In the genomic region with DNA sequence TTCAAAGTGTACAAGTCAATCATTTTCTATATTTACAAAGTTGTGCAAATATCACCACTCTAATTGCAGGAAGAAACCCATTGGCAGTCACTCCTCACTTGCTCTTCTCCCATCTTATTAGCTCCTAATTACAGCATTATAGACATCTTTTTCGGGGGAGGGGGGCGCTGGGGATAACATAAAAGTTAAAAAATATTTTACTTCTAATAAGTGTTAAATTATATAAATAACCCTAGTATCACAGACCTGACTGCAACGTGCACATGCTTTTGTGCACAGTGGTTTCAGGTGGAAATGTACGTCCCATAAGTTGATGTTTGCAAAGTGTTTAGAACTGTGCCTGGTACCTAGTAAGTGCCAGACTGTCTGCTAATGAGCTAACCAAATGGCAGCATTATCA, we compare ENCODE assay signal across 13 cellular contexts.
A peak's percentile ranks its signal among the peaks of the same experiment; 100 is the strongest.
DNase-seq lines count a peak whose midpoint lies in the region; ATAC-seq and TF ChIP-seq lines count a peak whose summit lies in the region.
"Had no signal": no experiment of that assay in that cellular context is flagged by ENCODE, and none has a peak within 500 bp of the region (broad histone marks: within the 10 kb centered on the region; RNA-seq: fewer than 3 reads in every experiment).

No MANE protein-coding gene starts in this region.

- H3K4me2 ChIP-seq in neural progenitor cell = no peak overlapping the region
- H3K4me2 ChIP-seq: A549, GM23338 had no signal

- intact Hi-C loops in heart right ventricle (cut with DNase I) = no loop called here
- intact Hi-C loops in esophagus muscularis mucosa (cut with DNase I) = no loop called here
- intact Hi-C loops in sigmoid colon (cut with DNase I) = no loop called here

- no peak overlapping the region for H2AFZ ChIP-seq in neural progenitor cell (replicated peaks)
- H2AFZ ChIP-seq: GM23338 had no signal

- H3K79me2 ChIP-seq in neural progenitor cell (ENCODE audit: low read depth) = no peaks in the 10 kb centered on the region

- no peak for ATAC-seq in heart right ventricle
- no peak for ATAC-seq in GM18505 (IDR thresholded peaks at IDR 0.05; ENCODE audit: unreplicated experiment)
- ATAC-seq: A549, GM12878, GM23338 had no signal

- no peak overlapping the region for H3K4me3 Mint-ChIP-seq in neural progenitor cell
- H3K4me3 Mint-ChIP-seq: CD4-positive, alpha-beta memory T cell; GM23338 had no signal

- peaks cover 7% of the 10 kb centered on the region for H3K27me3 Mint-ChIP-seq in neural progenitor cell (ENCODE audit: insufficient read depth, low read depth)

- no peaks in the 10 kb centered on the region for H3K27me3 ChIP-seq in right atrium auricular region
- H3K27me3 ChIP-seq in heart right ventricle = no peaks in the 10 kb centered on the region
- H3K27me3 ChIP-seq in esophagus muscularis mucosa = peaks cover 0 to 4% (median 0%) of the 10 kb centered on the region in 4 donors
- H3K27me3 ChIP-seq in sigmoid colon = no peaks in the 10 kb centered on the region
- H3K27me3 ChIP-seq in neural progenitor cell = no peaks in the 10 kb centered on the region

- peaks cover 30% of the 10 kb centered on the region for H3K9me3 Mint-ChIP-seq in neural progenitor cell

- no peak for TF ChIP-seq POLR2A in esophagus muscularis mucosa (IDR thresholded peaks at IDR 0.05; ENCODE audit: low read depth)
- no peak for TF ChIP-seq POLR2A in sigmoid colon (IDR thresholded peaks at IDR 0.05)
- no peak for TF ChIP-seq POLR2A in GM18505 (IDR thresholded peaks at IDR 0.05; ENCODE audit: borderline replicate concordance, extremely low read depth, insufficient read depth, insufficient read length)

- H4K20me1 ChIP-seq in neural progenitor cell (ENCODE audit: low read depth) = no peaks in the 10 kb centered on the region

- peaks cover 3% of the 10 kb centered on the region for H3K4me1 Mint-ChIP-seq in neural progenitor cell
- H3K4me1 Mint-ChIP-seq: CD4-positive, alpha-beta memory T cell had no signal

- H3K27ac ChIP-seq in right atrium auricular region (no peak overlapping the region), heart right ventricle (no peak overlapping the region), esophagus muscularis mucosa (replicated peaks in 1 of 4) (no peak overlapping the region), sigmoid colon (peak overlapping the region in 1 of 4 donors; percentile 0), neural progenitor cell (no peak overlapping the region)
- H3K27ac ChIP-seq: A549, C4-2B had no signal

- H3K4me3 ChIP-seq in right atrium auricular region (no peak overlapping the region), heart right ventricle (no peak overlapping the region), esophagus muscularis mucosa (no peak overlapping the region), sigmoid colon (no peak overlapping the region), neural progenitor cell (no peak overlapping the region)
- H3K4me3 ChIP-seq: A549, GM12878, GM23338 had no signal

- 90 to 93% methylated on average over 4 of the region's 4 CpGs for WGBS in heart right ventricle, 2 donors
- 84% methylated on average over 4 of the region's 4 CpGs for WGBS in esophagus muscularis mucosa
- 42 to 69% methylated on average over 4 of the region's 4 CpGs for WGBS in sigmoid colon, 2 donors

- H3F3A ChIP-seq in neural progenitor cell (ENCODE audit: low read depth) = no peaks in the 10 kb centered on the region

- DNase-seq in right atrium auricular region (ENCODE audit: low spot score) (peak; percentile 53), heart right ventricle (no peak), esophagus muscularis mucosa (ENCODE audit: extremely low spot score) (peak; percentile 47), sigmoid colon (peak; percentile 25), neural progenitor cell (ENCODE audit: low spot score) (no peak)
- DNase-seq: BE2C; CD4-positive, alpha-beta memory T cell; DMS79 had no signal

- H3K4me1 ChIP-seq in right atrium auricular region = peaks cover 0 to 13% of the 10 kb centered on the region in 2 donors
- H3K4me1 ChIP-seq in heart right ventricle = peaks cover 0 to 21% (median 7%) of the 10 kb centered on the region in 9 donors
- H3K4me1 ChIP-seq in esophagus muscularis mucosa = peaks cover 7 to 31% (median 27%) of the 10 kb centered on the region in 4 donors
- peaks cover 0 to 33% (median 22%) of the 10 kb centered on the region in 4 donors for H3K4me1 ChIP-seq in sigmoid colon
- no peaks in the 10 kb centered on the region for H3K4me1 ChIP-seq in neural progenitor cell
- H3K4me1 ChIP-seq: BE2C had no signal

- H3K9me3 ChIP-seq in right atrium auricular region (peaks cover 3 to 17% of the 10 kb centered on the region in 2 donors), heart right ventricle (peaks cover 0 to 27% (median 4%) of the 10 kb centered on the region in 11 donors), esophagus muscularis mucosa (peaks cover 0 to 10% (median 4%) of the 10 kb centered on the region in 4 donors), sigmoid colon (no peaks in the 10 kb centered on the region), neural progenitor cell (ENCODE audit: low read depth) (no peaks in the 10 kb centered on the region)
- H3K9me3 ChIP-seq: BE2C had no signal

- no peak overlapping the region for H3K9ac ChIP-seq in neural progenitor cell

- H3K27ac Mint-ChIP-seq in neural progenitor cell = no peak overlapping the region
- H3K27ac Mint-ChIP-seq: CD4-positive, alpha-beta memory T cell; GM23338 had no signal

- TF ChIP-seq CTCF in right atrium auricular region (IDR thresholded peaks at IDR 0.05) = no peak
- TF ChIP-seq CTCF in heart right ventricle (IDR thresholded peaks at IDR 0.05) = no peak
- no peak for TF ChIP-seq CTCF in esophagus muscularis mucosa (IDR thresholded peaks at IDR 0.05)
- no peak for TF ChIP-seq CTCF in sigmoid colon (IDR thresholded peaks at IDR 0.05)
- no peak for TF ChIP-seq CTCF in neural progenitor cell (IDR thresholded peaks at IDR 0.05)

- TF ChIP-seq EP300 in esophagus muscularis mucosa (IDR thresholded peaks at IDR 0.05) = no peak
- TF ChIP-seq EP300 in sigmoid colon (IDR thresholded peaks at IDR 0.05) = no peak

- H3K36me3 ChIP-seq in right atrium auricular region (no peaks in the 10 kb centered on the region), heart right ventricle (no peaks in the 10 kb centered on the region), esophagus muscularis mucosa (no peaks in the 10 kb centered on the region), sigmoid colon (no peaks in the 10 kb centered on the region), neural progenitor cell (no peaks in the 10 kb centered on the region)
- H3K36me3 ChIP-seq: BE2C had no signal

- peaks cover 6% of the 10 kb centered on the region for H3K36me3 Mint-ChIP-seq in neural progenitor cell
- H3K36me3 Mint-ChIP-seq: CD4-positive, alpha-beta memory T cell had no signal

Comparison
In these comparisons a context has a peak if more than half of its experiments do, and no peak if none do; other contexts are left out.
1. DNase-seq: peak in right atrium auricular region (single experiment), esophagus muscularis mucosa (single experiment) and sigmoid colon (single experiment); none in heart right ventricle (0 of 2) and neural progenitor cell (single experiment).